Comparison of ENCODE assay signal across 27 cellular contexts in genomic region chr2:187210726-187211125, GRCh38.
"Had no signal": no experiment of that assay in that cellular context is flagged by ENCODE, and none has a peak within 500 bp of the region (broad histone marks: within the 10 kb centered on the region; RNA-seq: fewer than 3 reads in every experiment).

No MANE protein-coding gene starts in this region.

- FAIRE-seq: islet of Langerhans, kidney had no signal

- H3K4me3 Mint-ChIP-seq: immature natural killer cell; mesothelial cell of epicardium; naive B cell; natural killer cell treated with Interleukin-12 subunit alpha and Interleukin-12 subunit beta and Interleukin-15 and Interleukin-18, amount 100 ng/mL, for 72 hours; stimulated activated effector memory CD8-positive, alpha-beta T cell treated with anti-CD3 and anti-CD28 coated beads, Interleukin-12 subunit alpha, Interleukin-12 subunit beta, amount 100 ng/mL, for 72 hours; stimulated activated naive CD8-positive, alpha-beta T cell treated with anti-CD3 and anti-CD28 coated beads, Interleukin-15, Interleukin-2, amounts not matched to agents 100 ng/mL and 50 ng/mL, for 24 hours had no signal

- H3K4me3 ChIP-seq: left lung, lower lobe of right lung, ovary, right atrium auricular region, skin epidermis, suprapubic skin, thoracic aorta, tibial artery, uterus had no signal

- H3K4me1 Mint-ChIP-seq: immature natural killer cell; mesothelial cell of epicardium; naive B cell; stimulated activated effector memory CD8-positive, alpha-beta T cell treated with anti-CD3 and anti-CD28 coated beads, Interleukin-12 subunit alpha, Interleukin-12 subunit beta, amount 100 ng/mL, for 72 hours had no signal

- H3K36me3 Mint-ChIP-seq: immature natural killer cell; mesothelial cell of epicardium; naive B cell; natural killer cell treated with Interleukin-12 subunit alpha and Interleukin-12 subunit beta and Interleukin-15 and Interleukin-18, amount 100 ng/mL, for 72 hours; stimulated activated effector memory CD8-positive, alpha-beta T cell treated with anti-CD3 and anti-CD28 coated beads, Interleukin-12 subunit alpha, Interleukin-12 subunit beta, amount 100 ng/mL, for 72 hours had no signal

- H3K27me3 ChIP-seq: left lung, ovary, right atrium auricular region, suprapubic skin, tibial artery, uterus had no signal

- ATAC-seq: left colon; left lung; lower lobe of right lung; natural killer cell treated with Interleukin-12 subunit alpha and Interleukin-12 subunit beta and Interleukin-15 and Interleukin-18, amount 100 ng/mL, for 72 hours; sciatic nerve; stimulated activated effector memory CD8-positive, alpha-beta T cell treated with anti-CD3 and anti-CD28 coated beads, Interleukin-12 subunit alpha, Interleukin-12 subunit beta, amount 100 ng/mL, for 72 hours had no signal

- H3K36me3 ChIP-seq: left lung, lower lobe of right lung, ovary, right atrium auricular region, suprapubic skin, thoracic aorta, tibial artery, uterus had no signal

- H3K27me3 Mint-ChIP-seq: naive B cell; natural killer cell treated with Interleukin-12 subunit alpha and Interleukin-12 subunit beta and Interleukin-15 and Interleukin-18, amount 100 ng/mL, for 72 hours; progenitor cell of endocrine pancreas; stimulated activated naive CD8-positive, alpha-beta T cell treated with anti-CD3 and anti-CD28 coated beads, Interleukin-15, Interleukin-2, amounts not matched to agents 100 ng/mL and 50 ng/mL, for 24 hours had no signal

- H3K27ac ChIP-seq: left lung, lower lobe of right lung, ovary, right atrium auricular region, skin epidermis, suprapubic skin, thoracic aorta, tibial artery, uterus had no signal

- H3K4me1 ChIP-seq: left lung, lower lobe of right lung, right atrium auricular region, tibial artery, uterus had no signal

- H3K9me3 ChIP-seq: lower lobe of right lung, ovary, uterus had no signal

- DNase-seq: hypothalamus; immature natural killer cell; kidney; left colon; left lung; lower lobe of right lung; naive B cell; ovary; stimulated activated CD4-positive, alpha-beta T cell treated with anti-CD3 and anti-CD28 coated beads, Interleukin-12 subunit alpha, Interleukin-12 subunit beta, amount 100 ng/mL, for 4 hours; stimulated activated CD4-positive, alpha-beta T cell treated with anti-CD3 and anti-CD28 coated beads, Interleukin-15, amount 100 ng/mL, for 24 hours; stimulated activated CD4-positive, alpha-beta T cell treated with anti-CD3 and anti-CD28 coated beads, Interleukin-2, amount 100 ng/mL, for 24 hours; stimulated activated CD4-positive, alpha-beta T cell treated with anti-CD3 and anti-CD28 coated beads, Interleukin-4, amount 100 ng/mL, for 1 hour; stimulated activated naive CD4-positive, alpha-beta T cell; tibial artery; trophoblast cell; uterus had no signal

- H3K27ac Mint-ChIP-seq: immature natural killer cell; mesothelial cell of epicardium; naive B cell; natural killer cell treated with Interleukin-12 subunit alpha and Interleukin-12 subunit beta and Interleukin-15 and Interleukin-18, amount 100 ng/mL, for 72 hours; progenitor cell of endocrine pancreas; stimulated activated effector memory CD8-positive, alpha-beta T cell treated with anti-CD3 and anti-CD28 coated beads, Interleukin-12 subunit alpha, Interleukin-12 subunit beta, amount 100 ng/mL, for 72 hours; stimulated activated naive CD8-positive, alpha-beta T cell treated with anti-CD3 and anti-CD28 coated beads, Interleukin-15, Interleukin-2, amounts not matched to agents 100 ng/mL and 50 ng/mL, for 24 hours had no signal
